26 cellular contexts compared by ENCODE assay signal in genomic region chr7:127706766-127707165, GRCh38.
"Had no signal": no experiment of that assay in that cellular context is flagged by ENCODE, and none has a peak within 500 bp of the region (broad histone marks: within the 10 kb centered on the region; RNA-seq: fewer than 3 reads in every experiment).

No MANE protein-coding gene starts in this region.

- H3K36me3 ChIP-seq: uterus had no signal

- H3K9me3 Mint-ChIP-seq: stimulated activated effector memory CD8-positive, alpha-beta T cell treated with anti-CD3 and anti-CD28 coated beads, Interleukin-12 subunit alpha, Interleukin-12 subunit beta, amount 100 ng/mL, for 72 hours; type B pancreatic cell had no signal

- H3K4me1 ChIP-seq: gastroesophageal sphincter, right lobe of liver had no signal

- H3K4me3 Mint-ChIP-seq: activated CD4-positive, alpha-beta T cell treated with anti-CD3 and anti-CD28 coated beads for 36 hours; activated naive CD8-positive, alpha-beta T cell treated with anti-CD3 and anti-CD28 coated beads for 36 hours; activated T-cell treated with anti-CD3 and anti-CD28 coated beads, Interleukin-2, amount 50 U/mL, for 72 hours; mesothelial cell of epicardium; naive B cell; nephron progenitor cell; stimulated activated effector memory CD8-positive, alpha-beta T cell treated with anti-CD3 and anti-CD28 coated beads, Interleukin-12 subunit alpha, Interleukin-12 subunit beta, amount 100 ng/mL, for 72 hours; stimulated activated naive CD8-positive, alpha-beta T cell treated with anti-CD3 and anti-CD28 coated beads, Interleukin-15, amount 100 ng/mL, for 72 hours; type B pancreatic cell had no signal

- H3K27ac Mint-ChIP-seq: activated CD4-positive, alpha-beta T cell treated with anti-CD3 and anti-CD28 coated beads for 36 hours; activated naive CD8-positive, alpha-beta T cell treated with anti-CD3 and anti-CD28 coated beads for 36 hours; mesothelial cell of epicardium; stimulated activated effector memory CD8-positive, alpha-beta T cell treated with anti-CD3 and anti-CD28 coated beads, Interleukin-12 subunit alpha, Interleukin-12 subunit beta, amount 100 ng/mL, for 72 hours; stimulated activated naive CD8-positive, alpha-beta T cell treated with anti-CD3 and anti-CD28 coated beads, Interleukin-15, amount 100 ng/mL, for 72 hours; type B pancreatic cell had no signal

- H3K4me1 Mint-ChIP-seq: mesothelial cell of epicardium; naive B cell; nephron progenitor cell; stimulated activated naive CD8-positive, alpha-beta T cell treated with anti-CD3 and anti-CD28 coated beads, Interleukin-15, amount 100 ng/mL, for 72 hours had no signal

- H3K4me3 ChIP-seq: ascending aorta, coronary artery, dorsolateral prefrontal cortex, gastroesophageal sphincter, right lobe of liver, skin epidermis, uterus had no signal

- H3K9me3 ChIP-seq: neutrophil had no signal

- H3K27me3 ChIP-seq: ascending aorta, brain microvascular endothelial cell, dorsolateral prefrontal cortex, gastroesophageal sphincter, neutrophil, right lobe of liver, uterus had no signal

- DNase-seq: activated CD4-positive, alpha-beta T cell treated with anti-CD3 and anti-CD28 coated beads for 36 hours; activated CD4-positive, CD25-positive, alpha-beta regulatory T cell; activated naive CD4-positive, alpha-beta T cell treated with Interleukin-2 at 50 U/mL for 16 hours; activated naive CD8-positive, alpha-beta T cell treated with anti-CD3 and anti-CD28 coated beads for 36 hours; activated T-cell treated with anti-CD3 and anti-CD28 coated beads for 4 hours; activated T-cell treated with anti-CD3 and anti-CD28 coated beads, Interleukin-2, amount 50 U/mL, for 72 hours; effector memory CD4-positive, alpha-beta T cell; hippocampal formation; left cardiac atrium; left ventricle myocardium superior; naive B cell; nephron progenitor cell; right lobe of liver; stimulated activated CD4-positive, alpha-beta T cell treated with anti-CD3 and anti-CD28 coated beads, Interleukin-4, amount 100 ng/mL, for 24 hours; stimulated activated naive CD8-positive, alpha-beta T cell treated with anti-CD3 and anti-CD28 coated beads, Interleukin-15, amount 100 ng/mL, for 72 hours had no signal

- H3K27me3 Mint-ChIP-seq: activated CD4-positive, alpha-beta T cell treated with anti-CD3 and anti-CD28 coated beads for 36 hours; activated naive CD8-positive, alpha-beta T cell treated with anti-CD3 and anti-CD28 coated beads for 36 hours; naive B cell; stimulated activated naive CD8-positive, alpha-beta T cell treated with anti-CD3 and anti-CD28 coated beads, Interleukin-15, amount 100 ng/mL, for 72 hours; type B pancreatic cell had no signal

- ATAC-seq: activated CD4-positive, alpha-beta T cell treated with anti-CD3 and anti-CD28 coated beads for 36 hours; activated T-cell treated with anti-CD3 and anti-CD28 coated beads, Interleukin-2, amount 50 U/mL, for 72 hours; stimulated activated effector memory CD8-positive, alpha-beta T cell treated with anti-CD3 and anti-CD28 coated beads, Interleukin-12 subunit alpha, Interleukin-12 subunit beta, amount 100 ng/mL, for 72 hours; stimulated activated naive CD8-positive, alpha-beta T cell treated with anti-CD3 and anti-CD28 coated beads, Interleukin-15, amount 100 ng/mL, for 72 hours had no signal

- H3K27ac ChIP-seq: ascending aorta, coronary artery, dorsolateral prefrontal cortex, gastroesophageal sphincter, neutrophil, right lobe of liver, skin epidermis, uterus had no signal
